ENCODE assay signal across 15 cellular contexts in genomic region chr9:72254881-72255545, GRCh38.
"Had no signal": no experiment of that assay in that cellular context is flagged by ENCODE, and none has a peak within 500 bp of the region (broad histone marks: within the 10 kb centered on the region; RNA-seq: fewer than 3 reads in every experiment).

No MANE protein-coding gene starts in this region.

- H3K9me3 Mint-ChIP-seq: naive thymus-derived CD4-positive, alpha-beta T cell; stimulated activated memory B cell treated with anti-CD40 and anti-IgM and Interleukin-4, amounts not matched to agents 10 μg/mL and 1 μg/mL and 100 μg/mL, for 72 hours had no signal

- H3K4me1 Mint-ChIP-seq: naive thymus-derived CD4-positive, alpha-beta T cell; stimulated activated memory B cell treated with anti-CD40 and anti-IgM and Interleukin-4, amounts not matched to agents 10 μg/mL and 1 μg/mL and 100 μg/mL, for 72 hours; T-helper 17 cell had no signal

- H3K27me3 Mint-ChIP-seq: progenitor cell of endocrine pancreas had no signal

- H3K4me3 ChIP-seq: heart right ventricle, spleen, transverse colon had no signal

- DNase-seq: activated CD4-positive, alpha-beta T cell treated with anti-CD3 and anti-CD28 coated beads, Interleukin-2, amount 50 U/mL, for 1 hour; heart right ventricle; islet precursor cell; naive thymus-derived CD4-positive, alpha-beta T cell; nucleus accumbens; spleen; stimulated activated CD4-positive, alpha-beta T cell treated with anti-CD3 and anti-CD28 coated beads, Interleukin-1b, Interleukin-23, amount 100 ng/mL, for 48 hours; T-helper 17 cell; transverse colon had no signal

- H3K27ac Mint-ChIP-seq: activated naive CD8-positive, alpha-beta T cell; naive thymus-derived CD4-positive, alpha-beta T cell; progenitor cell of endocrine pancreas; stimulated activated memory B cell treated with anti-CD40 and anti-IgM and Interleukin-4, amounts not matched to agents 10 μg/mL and 1 μg/mL and 100 μg/mL, for 72 hours; T-helper 17 cell had no signal

- H3K36me3 Mint-ChIP-seq: activated naive CD8-positive, alpha-beta T cell; naive thymus-derived CD4-positive, alpha-beta T cell; stimulated activated memory B cell treated with anti-CD40 and anti-IgM and Interleukin-4, amounts not matched to agents 10 μg/mL and 1 μg/mL and 100 μg/mL, for 72 hours had no signal

- H3K4me3 Mint-ChIP-seq: activated naive CD8-positive, alpha-beta T cell; naive thymus-derived CD4-positive, alpha-beta T cell; stimulated activated memory B cell treated with anti-CD40 and anti-IgM and Interleukin-4, amounts not matched to agents 10 μg/mL and 1 μg/mL and 100 μg/mL, for 72 hours; T-helper 17 cell had no signal

- ATAC-seq: esophagus mucosa; heart right ventricle; left lobe of liver; naive thymus-derived CD4-positive, alpha-beta T cell; sciatic nerve; stimulated activated memory B cell treated with anti-CD40 and anti-IgM and Interleukin-4, amounts not matched to agents 10 μg/mL and 1 μg/mL and 100 μg/mL, for 72 hours; T-helper 17 cell had no signal
